8 cellular contexts compared by ENCODE assay signal in genomic region chr15:41828747-41829270, GRCh38.
DNase-seq lines count a peak whose midpoint lies in the region; ATAC-seq and TF ChIP-seq lines count a peak whose summit lies in the region.

No MANE protein-coding gene starts in this region.

- no peaks in the 10 kb centered on the region for H3K79me2 ChIP-seq in MM.1S (ENCODE audit: low read length)

- no peaks in the 10 kb centered on the region for H3F3A ChIP-seq in MM.1S (ENCODE audit: insufficient read depth, low read length)

- no peak for TF ChIP-seq CTCF in MM.1S (IDR thresholded peaks at IDR 0.05; ENCODE audit: low read length)
- TF ChIP-seq CTCF in nephron (IDR thresholded peaks at IDR 0.05; ENCODE audit: unreplicated experiment in 3 of 3): no peak

- no peaks in the 10 kb centered on the region for H3K9me3 ChIP-seq in BLaER1 treated with 17β-estradiol and CSF1 and Interleukin-3, amounts not matched to agents 10 nM and 100 nM (replicated peaks in 1 of 11)
- no peaks in the 10 kb centered on the region for H3K9me3 ChIP-seq in MM.1S (replicated peaks; ENCODE audit: insufficient read depth, low read length)

- H3K4me3 ChIP-seq in BLaER1 treated with 17β-estradiol and CSF1 and Interleukin-3, amounts not matched to agents 10 nM and 100 nM: peak overlapping the region; percentile 78 to 93 (median 84)
- peak overlapping the region; percentile 91 for H3K4me3 ChIP-seq in MM.1S (ENCODE audit: low read length)

- peaks cover 14% of the 10 kb centered on the region for H3K27me3 Mint-ChIP-seq in dendritic cell treated with granulocyte-macrophage colony-stimulating factor and Interleukin-4, amounts not matched to agents 40 ng/mL and 50 ng/mL, for 4 days
- no peaks in the 10 kb centered on the region for H3K27me3 Mint-ChIP-seq in nephron (ENCODE audit: low read depth)

- intact Hi-C loops in dendritic cell treated with granulocyte-macrophage colony-stimulating factor and Interleukin-4, amounts not matched to agents 40 ng/mL and 50 ng/mL, for 4 days (cut with micrococcal nuclease): loop anchor here (2.0 kb wide), 1 partner anchor 76 kb away; no protein-coding TSS in a partner anchor

- DNase-seq in MM.1S (no peak), globus pallidus (ENCODE audit: low spot score) (no peak)
- no peak for DNase-seq in stimulated activated CD8-positive, alpha-beta memory T cell treated with anti-CD3 and anti-CD28 coated beads, Interleukin-4, amount 100 ng/mL, for 48 hours

- H3K9ac ChIP-seq in BLaER1 treated with 17β-estradiol and CSF1 and Interleukin-3, amounts not matched to agents 10 nM and 100 nM: peak overlapping the region; percentile 74 to 88 (median 84)
- H3K9ac ChIP-seq in MM.1S (ENCODE audit: low read length): peak overlapping the region; percentile 64; the same call in 1 of the 2 replicates

- H3K27ac ChIP-seq in BLaER1 treated with 17β-estradiol and CSF1 and Interleukin-3, amounts not matched to agents 10 nM and 100 nM: peak overlapping the region in 3 of 11 experiments; percentile 68 to 82 (median 81); a peak in 3 of 22 replicates
- H3K27ac ChIP-seq in MM.1S (ENCODE audit: low read length): no peak overlapping the region

- ATAC-seq in GM18861 (IDR thresholded peaks at IDR 0.05; ENCODE audit: unreplicated experiment): no peak
- no peak for ATAC-seq in GM21786 (IDR thresholded peaks at IDR 0.05; ENCODE audit: unreplicated experiment)

- no peaks in the 10 kb centered on the region for H3K9me2 ChIP-seq in MM.1S (replicated peaks; ENCODE audit: insufficient read depth, low read length)

- peaks cover 73% of the 10 kb centered on the region for H3K36me3 Mint-ChIP-seq in dendritic cell treated with granulocyte-macrophage colony-stimulating factor and Interleukin-4, amounts not matched to agents 40 ng/mL and 50 ng/mL, for 4 days (ENCODE audit: low read depth)
- peaks cover 10% of the 10 kb centered on the region for H3K36me3 Mint-ChIP-seq in nephron (ENCODE audit: low read depth)

- H2AFZ ChIP-seq in MM.1S (ENCODE audit: low read length): peak overlapping the region; percentile 91

- peak overlapping the region; percentile 82 for H3K4me3 Mint-ChIP-seq in dendritic cell treated with granulocyte-macrophage colony-stimulating factor and Interleukin-4, amounts not matched to agents 40 ng/mL and 50 ng/mL, for 4 days
- H3K4me3 Mint-ChIP-seq in nephron: peak overlapping the region; percentile 88 to 96 (median 95)

- peak overlapping the region; percentile 83 to 100 (median 96) for H3K4me2 ChIP-seq in BLaER1 treated with 17β-estradiol and CSF1 and Interleukin-3, amounts not matched to agents 10 nM and 100 nM
- H3K4me2 ChIP-seq in MM.1S (ENCODE audit: low read depth, low read length): peak overlapping the region; percentile 94

- H3K9me3 Mint-ChIP-seq in dendritic cell treated with granulocyte-macrophage colony-stimulating factor and Interleukin-4, amounts not matched to agents 40 ng/mL and 50 ng/mL, for 4 days: no peaks in the 10 kb centered on the region
- H3K9me3 Mint-ChIP-seq in nephron: no peaks in the 10 kb centered on the region

- peaks cover 9 to 66% (median 21%) of the 10 kb centered on the region in 11 experiments; a peak in 16 of 22 replicates for H4K20me1 ChIP-seq in BLaER1 treated with 17β-estradiol and CSF1 and Interleukin-3, amounts not matched to agents 10 nM and 100 nM
- no peaks in the 10 kb centered on the region for H4K20me1 ChIP-seq in MM.1S (ENCODE audit: insufficient read depth, low read length)

- H3K27me3 ChIP-seq in BLaER1 treated with 17β-estradiol and CSF1 and Interleukin-3, amounts not matched to agents 10 nM and 100 nM: peaks cover 0 to 13% (median 8%) of the 10 kb centered on the region in 11 experiments; a peak in 10 of 22 replicates
- H3K27me3 ChIP-seq in MM.1S (replicated peaks; ENCODE audit: insufficient read depth, low read length): no peaks in the 10 kb centered on the region

- H3K36me3 ChIP-seq in BLaER1 treated with 17β-estradiol and CSF1 and Interleukin-3, amounts not matched to agents 10 nM and 100 nM: peaks cover 12 to 39% (median 21%) of the 10 kb centered on the region in 11 experiments; a peak in 19 of 22 replicates
- no peaks in the 10 kb centered on the region for H3K36me3 ChIP-seq in MM.1S (replicated peaks; ENCODE audit: insufficient read depth, low read length)

- H3K4me1 Mint-ChIP-seq in dendritic cell treated with granulocyte-macrophage colony-stimulating factor and Interleukin-4, amounts not matched to agents 40 ng/mL and 50 ng/mL, for 4 days (ENCODE audit: low read depth): peaks cover 15% of the 10 kb centered on the region
- peaks cover 14% of the 10 kb centered on the region for H3K4me1 Mint-ChIP-seq in nephron

- H3K27ac Mint-ChIP-seq in dendritic cell treated with granulocyte-macrophage colony-stimulating factor and Interleukin-4, amounts not matched to agents 40 ng/mL and 50 ng/mL, for 4 days: peak overlapping the region; percentile 87
- H3K27ac Mint-ChIP-seq in nephron: peak overlapping the region; percentile 60 to 86 (median 62)

- peaks cover 44 to 62% (median 61%) of the 10 kb centered on the region in 10 experiments for H3K4me1 ChIP-seq in BLaER1 treated with 17β-estradiol and CSF1 and Interleukin-3, amounts not matched to agents 10 nM and 100 nM
- H3K4me1 ChIP-seq in MM.1S (ENCODE audit: low read length): no peaks in the 10 kb centered on the region
